ENCODE assay signal across 8 cellular contexts in the genomic region with DNA sequence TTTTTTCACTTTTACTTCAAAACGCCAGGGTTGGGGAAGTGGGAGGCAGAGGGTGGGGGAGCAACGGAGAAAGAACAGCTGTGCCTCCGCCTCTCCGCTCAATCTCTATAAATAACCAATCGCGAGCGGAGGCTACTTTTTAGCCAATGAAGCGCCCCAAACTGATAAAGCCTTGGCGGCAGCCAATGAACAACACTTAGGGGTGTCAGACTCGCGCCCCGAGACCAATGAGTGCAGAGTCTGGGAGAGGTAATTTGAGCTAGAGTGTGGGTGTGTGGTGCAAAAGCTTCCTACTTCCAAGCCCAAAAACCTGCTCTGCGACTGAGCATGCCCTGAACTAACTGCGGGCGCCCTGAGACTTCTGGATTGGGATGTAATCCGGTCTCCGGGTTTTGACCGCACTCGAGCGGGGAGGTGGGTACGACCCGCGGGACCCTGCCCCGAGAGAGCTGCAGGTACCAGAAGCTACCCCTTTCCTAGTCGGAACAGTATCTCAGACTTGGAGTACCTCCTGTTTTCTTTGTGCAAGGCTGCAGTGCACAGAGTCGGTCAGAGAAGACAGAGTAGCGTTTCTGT. TPM values are rescaled to one million over a fixed set of nuclear protein-coding genes. Genes with fewer than 3 reads are reported as not detected.
DNase-seq lines count a peak whose midpoint lies in the region; ATAC-seq, FAIRE-seq and TF ChIP-seq lines count a peak whose summit lies in the region.

No MANE protein-coding gene starts in this region.

- no peaks in the 10 kb centered on the region for H3K27me3 Mint-ChIP-seq in activated naive CD4-positive, alpha-beta T cell treated with anti-CD3 and anti-CD28 coated beads for 36 hours (ENCODE audit: low read depth)

- H3K9me3 ChIP-seq in SJSA1 (replicated peaks) (no peaks in the 10 kb centered on the region), gastroesophageal sphincter (no peaks in the 10 kb centered on the region), neuronal stem cell (replicated peaks in 1 of 2; ENCODE audit: control insufficient read depth in 2 of 2, insufficient read depth in 1 of 2, low read depth in 1 of 2, low read length in 2 of 2) (no peaks in the 10 kb centered on the region)

- H2AFZ ChIP-seq in neuronal stem cell (ENCODE audit: low read length): peak overlapping the region; percentile 97

- no peak overlapping the region for H4K91ac ChIP-seq in neuronal stem cell (ENCODE audit: low read depth, low read length, poor library complexity)

- peaks cover 30% of the 10 kb centered on the region for H3K36me3 ChIP-seq in SJSA1
- no peaks in the 10 kb centered on the region for H3K36me3 ChIP-seq in gastroesophageal sphincter
- H3K36me3 ChIP-seq in neuronal stem cell (replicated peaks in 1 of 2; ENCODE audit: control insufficient read depth in 2 of 2, insufficient read depth in 2 of 2, low read length in 2 of 2): peaks cover 0 to 7% of the 10 kb centered on the region in 2 donors

- intact Hi-C loops in activated naive CD4-positive, alpha-beta T cell treated with anti-CD3 and anti-CD28 coated beads for 36 hours (cut with micrococcal nuclease): loop anchor here (1.0 to 5.0 kb wide), 13 partner anchors 23 to 1959 kb away; a partner anchor contains a TSS

- no peak overlapping the region for H2BK12ac ChIP-seq in neuronal stem cell (ENCODE audit: low read length)

- DNase-seq in ELF-1 (ENCODE audit: low read depth, low spot score) (peak; percentile 100), H54 (ENCODE audit: insufficient read length, low spot score) (peak; percentile 92), LoVo (ENCODE audit: low spot score) (peak; percentile 97), SJSA1 (ENCODE audit: low read depth in 1 of 2, low spot score in 2 of 2) (peak; percentile 96 to 97), neuronal stem cell (ENCODE audit: low spot score) (peak; percentile 98), substantia nigra (lab: John Stamatoyannopoulos, UW) (peak; percentile 22 to 93 (median 79))
- DNase-seq in activated naive CD4-positive, alpha-beta T cell treated with anti-CD3 and anti-CD28 coated beads for 36 hours: peak; percentile 96

- H4K8ac ChIP-seq in neuronal stem cell (ENCODE audit: low read depth, low read length): no peak overlapping the region

- H3K14ac ChIP-seq in neuronal stem cell (ENCODE audit: low read length): no peak overlapping the region

- H3K36me3 Mint-ChIP-seq in activated naive CD4-positive, alpha-beta T cell treated with anti-CD3 and anti-CD28 coated beads for 36 hours (ENCODE audit: low read depth): peaks cover 9% of the 10 kb centered on the region

- TF ChIP-seq CTCF in gastroesophageal sphincter (IDR thresholded peaks at IDR 0.05): peak in 1 of 4 experiments; percentile 14

- H2AK5ac ChIP-seq in neuronal stem cell (ENCODE audit: low read depth, low read length): no peak overlapping the region

- peak; percentile 88 for ATAC-seq in gastroesophageal sphincter

- peak overlapping the region; percentile 80 for H3K9ac ChIP-seq in neuronal stem cell (ENCODE audit: low read depth, low read length, poor library complexity)

- peak overlapping the region; percentile 95 for H3K4me2 ChIP-seq in neuronal stem cell (ENCODE audit: insufficient read depth, low read length, poor library complexity, severe bottlenecking)

- no peaks in the 10 kb centered on the region for H3K9me3 Mint-ChIP-seq in activated naive CD4-positive, alpha-beta T cell treated with anti-CD3 and anti-CD28 coated beads for 36 hours

- H3K4me1 ChIP-seq in SJSA1 (replicated peaks) (peaks cover 25% of the 10 kb centered on the region), gastroesophageal sphincter (peaks cover 3 to 34% (median 5%) of the 10 kb centered on the region in 3 donors), neuronal stem cell (ENCODE audit: control insufficient read depth in 2 of 2, insufficient read depth in 1 of 2, low read depth in 1 of 2, low read length in 2 of 2) (peaks cover 2 to 3% of the 10 kb centered on the region in 2 donors)

- CTCF ChIA-PET in activated naive CD4-positive, alpha-beta T cell treated with anti-CD3 and anti-CD28 coated beads for 36 hours (lab: Charles Lee): interaction anchor here (0.6 to 1.2 kb wide), 6 partner anchors 23 to 497 kb away, joined by 3 to 6 read pairs (median 3); no protein-coding TSS in a partner anchor

- TF ChIP-seq POLR2A in H54 (IDR thresholded peaks at IDR 0.05; ENCODE audit: low read depth, low read length): peak; percentile 20
- TF ChIP-seq POLR2A in gastroesophageal sphincter (IDR thresholded peaks at IDR 0.05): no peak

- peaks cover 8% of the 10 kb centered on the region for H3K79me1 ChIP-seq in neuronal stem cell (ENCODE audit: low read depth, low read length)

- no peak overlapping the region for H3K4ac ChIP-seq in neuronal stem cell (ENCODE audit: low read length)

- peak overlapping the region; percentile 95 for H3K18ac ChIP-seq in neuronal stem cell (ENCODE audit: low read length)

- no peak overlapping the region for H2BK15ac ChIP-seq in neuronal stem cell (ENCODE audit: low read length)

- WGBS in gastroesophageal sphincter (ENCODE audit: low coverage in 1 of 2), 2 donors: 0% methylated on average over 11 of the region's 27 CpGs; no CpG with 5 or more reads in 1 of the 2 donors
- no CpG with 5 or more reads among the region's 27 CpGs for WGBS in neuronal stem cell (ENCODE audit: extremely low coverage in 2 of 2, insufficient read length in 2 of 2, insufficient replicate concordance in 1 of 2), 2 donors

- peak; percentile 92 for FAIRE-seq in H54 (lab: Jason Lieb, UNC)

- H3K4me1 Mint-ChIP-seq in activated naive CD4-positive, alpha-beta T cell treated with anti-CD3 and anti-CD28 coated beads for 36 hours (ENCODE audit: low read depth): peaks cover 27% of the 10 kb centered on the region

- H3K27ac Mint-ChIP-seq in activated naive CD4-positive, alpha-beta T cell treated with anti-CD3 and anti-CD28 coated beads for 36 hours: peak overlapping the region; percentile 96

- H3K4me3 Mint-ChIP-seq in activated naive CD4-positive, alpha-beta T cell treated with anti-CD3 and anti-CD28 coated beads for 36 hours: peak overlapping the region; percentile 98

- no peak overlapping the region for H3K23ac ChIP-seq in neuronal stem cell (ENCODE audit: low read depth, low read length, poor library complexity)

- H3K27ac ChIP-seq in SJSA1 (peak overlapping the region; percentile 81), gastroesophageal sphincter (peak overlapping the region; percentile 93 to 98 (median 96)), neuronal stem cell (replicated peaks; ENCODE audit: low read length) (peak overlapping the region; percentile 97), substantia nigra (ENCODE audit: low read depth, low read length, poor library complexity, severe bottlenecking) (peak overlapping the region; percentile 80)

- no peak overlapping the region for H2BK5ac ChIP-seq in neuronal stem cell (ENCODE audit: low read length)

- TF ChIP-seq EP300 in gastroesophageal sphincter (IDR thresholded peaks at IDR 0.05): no peak

- H2BK120ac ChIP-seq in neuronal stem cell (ENCODE audit: low read depth, low read length): no peak overlapping the region

- H3K27me3 ChIP-seq in SJSA1 (replicated peaks) (no peaks in the 10 kb centered on the region), gastroesophageal sphincter (no peaks in the 10 kb centered on the region), neuronal stem cell (ENCODE audit: control insufficient read depth in 3 of 3, insufficient read depth in 3 of 3, low read depth in 1 of 3, low read length in 3 of 3) (no peaks in the 10 kb centered on the region)

- H3K4me3 ChIP-seq in SJSA1 (peak overlapping the region; percentile 94), gastroesophageal sphincter (peak overlapping the region; percentile 70 to 91), neuronal stem cell (ENCODE audit: low read length in 2 of 2) (peak overlapping the region; percentile 88 to 95)

RNA-seq across cellular contexts. Expression of a gene that starts 0.8 kb away (rescaled TPM):
- total RNA-seq in SJSA1 (2014; rRNA removed; shearing (Covaris generic)): 20.9 and 21.7 TPM in 2 replicates
- 1 to 10 TPM; 8.6 to 8.7 TPM for total RNA-seq in activated naive CD4-positive, alpha-beta T cell treated with anti-CD3 and anti-CD28 coated beads for 36 hours
- 10 to 100 TPM; 11.5 to 14.7 (median 13.5) TPM for total RNA-seq in gastroesophageal sphincter
- polyA plus RNA-seq in neuronal stem cell (2013, experiment 1 of 2): 13.0 TPM
- 13.3 TPM for polyA plus RNA-seq in neuronal stem cell (2013, experiment 2 of 2)

Comparison
In these comparisons a context has a peak if more than half of its experiments do, and no peak if none do; other contexts are left out.
1. Peak in every context shown above with its lines: DNase-seq, ATAC-seq, H3K4me3 ChIP-seq and H3K27ac ChIP-seq.